7 cellular contexts compared by ENCODE assay signal in genomic region chr17:75456417-75457046, GRCh38.
DNase-seq lines count a peak whose midpoint lies in the region; ATAC-seq and FAIRE-seq lines count a peak whose summit lies in the region.

TSS of gene TMEM94 (plus strand) at chr17:75456635. CDS start at chr17:75471906, 15,271 bp downstream.

- ATAC-seq in HG02981 (IDR thresholded peaks at IDR 0.05; ENCODE audit: unreplicated experiment): peak; percentile 91

- DNase-seq in GM18507 (ENCODE audit: extremely low spot score, insufficient read length, low read depth) (peak; percentile 88), NCI-H2081 (lab: John Stamatoyannopoulos, UW) (peak; percentile 99), T1000 (lab: John Stamatoyannopoulos, UW) (peak; percentile 93), astrocyte of the hippocampus (ENCODE audit: low read depth, low spot score) (peak; percentile 98), hippocampal formation (lab: John Stamatoyannopoulos, UW) (peak; percentile 97 to 100), retina (peak; percentile 98)

- peak; percentile 93 for FAIRE-seq in GM18507 (lab: Jason Lieb, UNC)

Comparison
In these comparisons a context has a peak if more than half of its experiments do, and no peak if none do; other contexts are left out.
1. Peak in every context shown above with its lines: DNase-seq and ATAC-seq.